9 cellular contexts compared by ENCODE assay signal in genomic region chr1:25711555-25712298, GRCh38.
DNase-seq lines count a peak whose midpoint lies in the region; TF ChIP-seq lines count a peak whose summit lies in the region.
"Had no signal": no experiment of that assay in that cellular context is flagged by ENCODE, and none has a peak within 500 bp of the region (broad histone marks: within the 10 kb centered on the region; RNA-seq: fewer than 3 reads in every experiment).

No MANE protein-coding gene starts in this region.

- no peak overlapping the region for H3K27ac ChIP-seq in CD8-positive, alpha-beta memory T cell (ENCODE audit: low read depth, low read length)
- H3K27ac ChIP-seq in dorsolateral prefrontal cortex: peak overlapping the region in 9 of 59 donors; percentile 11 to 60 (median 27)

- peak in 3 of 5 donors; percentile 26 to 63 (median 42) for DNase-seq in CD8-positive, alpha-beta memory T cell
- DNase-seq in activated CD4-positive, CD25-positive, alpha-beta regulatory T cell (lab: John Stamatoyannopoulos, UW): peak; percentile 4 to 56 (median 31)
- no peak for DNase-seq in chondrocyte (ENCODE audit: low spot score)
- DNase-seq in stimulated activated CD4-positive, alpha-beta T cell treated with anti-CD3 and anti-CD28 coated beads, Interleukin-15, amount 100 ng/mL, for 24 hours: peak; percentile 79
- DNase-seq in dorsolateral prefrontal cortex: no peak
- no peak for DNase-seq in NCI-H2171 treated with DMSO at 0.1 percent for 48 hours (lab: John Stamatoyannopoulos, UW)
- DNase-seq in NCI-H146 (lab: John Stamatoyannopoulos, UW): no peak
- DNase-seq in NCI-H2107 (lab: John Stamatoyannopoulos, UW): no peak

- no peaks in the 10 kb centered on the region for H3K27me3 Mint-ChIP-seq in CD8-positive, alpha-beta memory T cell
- H3K27me3 Mint-ChIP-seq in chondrocyte (ENCODE audit: low read depth): no peaks in the 10 kb centered on the region
- H3K27me3 Mint-ChIP-seq: progenitor cell of endocrine pancreas had no signal

- no peaks in the 10 kb centered on the region for H3K9me3 Mint-ChIP-seq in CD8-positive, alpha-beta memory T cell
- H3K9me3 Mint-ChIP-seq in chondrocyte (ENCODE audit: low read depth): no peaks in the 10 kb centered on the region

- H3K36me3 ChIP-seq in CD8-positive, alpha-beta memory T cell (ENCODE audit: insufficient read depth, low read length): no peaks in the 10 kb centered on the region

- TF ChIP-seq CTCF in chondrocyte (IDR thresholded peaks at IDR 0.05) (no peak), dorsolateral prefrontal cortex (IDR thresholded peaks at IDR 0.05 in 54 of 56, conservative IDR thresholded peaks at IDR 0.05 in 2 of 56; ENCODE audit: low read depth in 1 of 56, partially characterized antibody in 56 of 56) (no peak)

- H3K27me3 ChIP-seq in CD8-positive, alpha-beta memory T cell (ENCODE audit: insufficient read depth, low read length, poor library complexity, severe bottlenecking): no peaks in the 10 kb centered on the region
- H3K27me3 ChIP-seq in dorsolateral prefrontal cortex: no peaks in the 10 kb centered on the region

- peaks cover 45% of the 10 kb centered on the region for H3K4me1 ChIP-seq in CD8-positive, alpha-beta memory T cell (ENCODE audit: insufficient read depth, low read length)

- intact Hi-C loops in dorsolateral prefrontal cortex (cut with DNase I): no loop called here

- CTCF ChIA-PET in CD8-positive, alpha-beta memory T cell (lab: Charles Lee): no interaction called here

- H3K4me3 Mint-ChIP-seq in CD8-positive, alpha-beta memory T cell: peak overlapping the region in 6 of 7 donors; percentile 5 to 61 (median 28)
- no peak overlapping the region for H3K4me3 Mint-ChIP-seq in chondrocyte (ENCODE audit: unreplicated experiment)

- peaks cover 32 to 40% (median 39%) of the 10 kb centered on the region in 3 donors for H3K4me1 Mint-ChIP-seq in CD8-positive, alpha-beta memory T cell
- H3K4me1 Mint-ChIP-seq in chondrocyte (ENCODE audit: low read depth): peaks cover 64% of the 10 kb centered on the region

- H3K9me3 ChIP-seq in CD8-positive, alpha-beta memory T cell (ENCODE audit: low read length): no peaks in the 10 kb centered on the region

- H3K4me3 ChIP-seq in CD8-positive, alpha-beta memory T cell (ENCODE audit: low read length): no peak overlapping the region
- no peak overlapping the region for H3K4me3 ChIP-seq in dorsolateral prefrontal cortex

- peak overlapping the region in 7 of 8 donors; percentile 11 to 78 (median 47) for H3K27ac Mint-ChIP-seq in CD8-positive, alpha-beta memory T cell
- peak overlapping the region; percentile 89 for H3K27ac Mint-ChIP-seq in chondrocyte (ENCODE audit: unreplicated experiment)
- H3K27ac Mint-ChIP-seq: progenitor cell of endocrine pancreas had no signal

- POLR2A ChIA-PET in CD8-positive, alpha-beta memory T cell (lab: Charles Lee): interaction anchor here (0.5 kb wide), 1 partner anchor 87 kb away, joined by 3 read pairs; no protein-coding TSS in a partner anchor

- H3K36me3 Mint-ChIP-seq in CD8-positive, alpha-beta memory T cell: peaks cover 0 to 1% (median 0%) of the 10 kb centered on the region in 3 donors
- no peaks in the 10 kb centered on the region for H3K36me3 Mint-ChIP-seq in chondrocyte (ENCODE audit: low read depth)

Comparison
In these comparisons a context has a peak if more than half of its experiments do, and no peak if none do; other contexts are left out.
1. DNase-seq: peak in CD8-positive, alpha-beta memory T cell (3 of 5), activated CD4-positive, CD25-positive, alpha-beta regulatory T cell (4 of 4) and stimulated activated CD4-positive, alpha-beta T cell treated with anti-CD3 and anti-CD28 coated beads, Interleukin-15, amount 100 ng/mL, for 24 hours (single experiment); none in chondrocyte (single experiment), dorsolateral prefrontal cortex (0 of 10), NCI-H2171 treated with DMSO at 0.1 percent for 48 hours (single experiment), NCI-H146 (single experiment) and NCI-H2107 (single experiment).